In genomic region chr5:94524841-94525697, GRCh38 we compare ENCODE assay signal across 8 cellular contexts.
DNase-seq lines count a peak whose midpoint lies in the region; ATAC-seq, FAIRE-seq and TF ChIP-seq lines count a peak whose summit lies in the region.

No MANE protein-coding gene starts in this region.

- no peaks in the 10 kb centered on the region for H3K36me3 ChIP-seq in body of pancreas (replicated peaks in 1 of 2; ENCODE audit: insufficient read depth in 1 of 2, low read depth in 2 of 2)
- H3K36me3 ChIP-seq in kidney (ENCODE audit: control insufficient read depth in 1 of 2, insufficient read depth in 2 of 2, low read length in 2 of 2): no peaks in the 10 kb centered on the region

- peak in 6 of 7 experiments; percentile 38 to 68 (median 57) for TF ChIP-seq CTCF in body of pancreas (IDR thresholded peaks at IDR 0.05)
- TF ChIP-seq CTCF in kidney (IDR thresholded peaks at IDR 0.05; ENCODE audit: borderline replicate concordance, extremely low read depth, insufficient read depth): peak; percentile 51

- peak; percentile 1 for DNase-seq in DMS79 (lab: John Stamatoyannopoulos, UW)
- DNase-seq in NCI-H82 (lab: John Stamatoyannopoulos, UW): peak; percentile 61
- peak in 2 of 4 donors; percentile 13 to 42 for DNase-seq in body of pancreas
- no peak for DNase-seq in kidney
- DNase-seq in effector CD4-positive, alpha-beta T cell: no peak

- FAIRE-seq in kidney (lab: Jason Lieb, UNC): peak; percentile 88

- TF ChIP-seq POLR2A in body of pancreas (IDR thresholded peaks at IDR 0.05): no peak

- no peak overlapping the region for H3K4me3 ChIP-seq in body of pancreas
- H3K4me3 ChIP-seq in kidney (ENCODE audit: low read length in 2 of 2): no peak overlapping the region

- WGBS in body of pancreas, 2 donors: 51 to 57% methylated on average over 4 of the region's 4 CpGs

- H3K4me1 ChIP-seq in body of pancreas (peaks cover 8% of the 10 kb centered on the region), kidney (ENCODE audit: control insufficient read depth in 1 of 2, insufficient read depth in 1 of 2, low read depth in 1 of 2, low read length in 2 of 2) (no peaks in the 10 kb centered on the region)

- H3K27ac ChIP-seq in body of pancreas (no peak overlapping the region), kidney (ENCODE audit: low read depth in 2 of 2, low read length in 2 of 2) (no peak overlapping the region)

- ATAC-seq in GM18909 (IDR thresholded peaks at IDR 0.05; ENCODE audit: poor library complexity, unreplicated experiment) (peak; percentile 95), HG03103 (IDR thresholded peaks at IDR 0.05; ENCODE audit: low read depth, unreplicated experiment) (peak; percentile 78), body of pancreas (peak; percentile 60), HG03521 (IDR thresholded peaks at IDR 0.05; ENCODE audit: unreplicated experiment) (no peak)

- intact Hi-C loops in body of pancreas (cut with DNase I) (no loop called here), kidney (cut with DNase I) (no loop called here)

- H3K27me3 ChIP-seq in body of pancreas: no peaks in the 10 kb centered on the region

- no peak overlapping the region for H3K9ac ChIP-seq in kidney (ENCODE audit: low read length in 2 of 2)

- no peaks in the 10 kb centered on the region for H3K9me3 ChIP-seq in body of pancreas
- no peaks in the 10 kb centered on the region for H3K9me3 ChIP-seq in kidney (ENCODE audit: control insufficient read depth in 1 of 2, low read length in 2 of 2)

Comparison
In these comparisons a context has a peak if more than half of its experiments do, and no peak if none do; other contexts are left out.
1. DNase-seq: peak in DMS79 (single experiment) and NCI-H82 (single experiment); none in kidney (single experiment) and effector CD4-positive, alpha-beta T cell (single experiment).